ENCODE assay signal across 19 cellular contexts in the genomic region with DNA sequence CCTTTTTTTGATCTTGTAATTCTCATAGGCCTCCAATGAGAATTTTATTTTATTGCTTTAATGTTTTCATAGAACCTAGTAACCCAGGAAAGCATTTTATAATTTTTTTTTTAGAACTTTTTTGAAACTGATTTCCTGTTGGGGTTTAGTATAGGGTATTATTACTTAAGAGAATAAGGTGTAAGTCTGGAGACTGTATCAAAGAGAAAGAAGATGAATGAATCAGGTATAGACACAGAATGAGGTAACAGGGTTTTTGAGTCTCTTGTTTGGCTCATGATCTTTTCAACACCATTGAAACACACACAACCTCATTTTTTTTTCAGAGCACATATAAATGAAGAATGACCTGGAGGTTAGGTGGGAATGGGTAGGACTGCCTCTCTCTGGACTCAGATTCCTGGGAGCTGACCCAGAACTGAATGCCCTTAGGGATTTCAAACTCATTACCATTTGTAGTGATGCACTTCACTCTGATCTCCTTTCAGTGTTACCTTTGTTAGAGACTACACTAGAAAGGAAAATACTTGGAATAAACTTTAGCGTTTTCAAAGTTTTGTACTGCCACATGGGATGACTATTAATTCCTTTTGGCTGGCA. TPM values are rescaled to one million over a fixed set of nuclear protein-coding genes. Genes with fewer than 3 reads are reported as not detected.
DNase-seq lines count a peak whose midpoint lies in the region; ATAC-seq, FAIRE-seq and TF ChIP-seq lines count a peak whose summit lies in the region.
"Had no signal": no experiment of that assay in that cellular context is flagged by ENCODE, and none has a peak within 500 bp of the region (broad histone marks: within the 10 kb centered on the region; RNA-seq: fewer than 3 reads in every experiment).

No MANE protein-coding gene starts in this region.

- H3K4me3 ChIP-seq in kidney (ENCODE audit: low read length in 2 of 2): no peak overlapping the region
- H3K4me3 ChIP-seq in coronary artery: no peak overlapping the region
- H3K4me3 ChIP-seq: gastroesophageal sphincter, left lung, vagina had no signal

- H3K4me1 ChIP-seq in kidney (ENCODE audit: control insufficient read depth in 1 of 2, insufficient read depth in 1 of 2, low read depth in 1 of 2, low read length in 2 of 2): peaks cover 0 to 2% of the 10 kb centered on the region in 2 donors
- H3K4me1 ChIP-seq: gastroesophageal sphincter, left lung, vagina had no signal

- no peak for TF ChIP-seq CTCF in kidney (IDR thresholded peaks at IDR 0.05; ENCODE audit: borderline replicate concordance, extremely low read depth, insufficient read depth)
- TF ChIP-seq CTCF in coronary artery (IDR thresholded peaks at IDR 0.05): no peak

- POLR2A ChIA-PET in activated CD4-positive, alpha-beta T cell treated with anti-CD3 and anti-CD28 coated beads for 36 hours (lab: Charles Lee): no interaction called here
- POLR2A ChIA-PET in T-cell (lab: Charles Lee): interaction anchor here in 1 of 2 donors (0.6 kb wide), 1 partner anchor 14 kb away, joined by 4 read pairs; no protein-coding TSS in a partner anchor

- intact Hi-C loops in activated CD4-positive, alpha-beta T cell treated with anti-CD3 and anti-CD28 coated beads for 36 hours (cut with DNase I, micrococcal nuclease): no loop called here
- intact Hi-C loops in activated CD4-positive, alpha-beta T cell treated with anti-CD3 and anti-CD28 coated beads, Interleukin-2, amount 10 ng/mL, durations not matched to agents 24 days and 14 days (cut with micrococcal nuclease): no loop called here
- intact Hi-C loops in kidney (cut with DNase I): no loop called here

- no peaks in the 10 kb centered on the region for H3K9me3 ChIP-seq in kidney (ENCODE audit: control insufficient read depth in 1 of 2, low read length in 2 of 2)
- H3K9me3 ChIP-seq: gastroesophageal sphincter, left lung, vagina had no signal

- CTCF ChIA-PET in activated CD4-positive, alpha-beta T cell treated with anti-CD3 and anti-CD28 coated beads for 36 hours (lab: Charles Lee): no interaction called here
- CTCF ChIA-PET in T-cell (lab: Charles Lee): interaction anchor here in 1 of 2 donors (0.7 kb wide), 1 partner anchor 48 kb away, joined by 3 read pairs; no protein-coding TSS in a partner anchor

- H3K27ac ChIP-seq in kidney (ENCODE audit: low read depth in 2 of 2, low read length in 2 of 2) (peak overlapping the region; percentile 14 to 23), coronary artery (no peak overlapping the region)
- H3K27ac ChIP-seq: brain microvascular endothelial cell, gastroesophageal sphincter, left lung, vagina had no signal

- H3K4me1 Mint-ChIP-seq in activated CD4-positive, alpha-beta T cell treated with anti-CD3 and anti-CD28 coated beads for 36 hours: peaks cover 58% of the 10 kb centered on the region
- H3K4me1 Mint-ChIP-seq in activated CD4-positive, alpha-beta T cell treated with anti-CD3 and anti-CD28 coated beads, Interleukin-2, amount 10 ng/mL, durations not matched to agents 24 days and 14 days: peaks cover 30% of the 10 kb centered on the region
- H3K4me1 Mint-ChIP-seq in T-cell: peaks cover 62 to 71% (median 62%) of the 10 kb centered on the region in 3 donors

- H3K9me3 Mint-ChIP-seq in activated CD4-positive, alpha-beta T cell treated with anti-CD3 and anti-CD28 coated beads for 36 hours (ENCODE audit: low read depth): no peaks in the 10 kb centered on the region
- no peaks in the 10 kb centered on the region for H3K9me3 Mint-ChIP-seq in activated CD4-positive, alpha-beta T cell treated with anti-CD3 and anti-CD28 coated beads, Interleukin-2, amount 10 ng/mL, durations not matched to agents 24 days and 14 days
- no peaks in the 10 kb centered on the region for H3K9me3 Mint-ChIP-seq in T-cell
- H3K9me3 Mint-ChIP-seq: activated naive CD8-positive, alpha-beta T cell treated with anti-CD3 and anti-CD28 coated beads, Interleukin-2, amount 50 U/mL, for 24 hours had no signal

- FAIRE-seq in kidney (lab: Jason Lieb, UNC): no peak

- no peaks in the 10 kb centered on the region for H3K27me3 Mint-ChIP-seq in activated CD4-positive, alpha-beta T cell treated with anti-CD3 and anti-CD28 coated beads for 36 hours
- no peaks in the 10 kb centered on the region for H3K27me3 Mint-ChIP-seq in activated CD4-positive, alpha-beta T cell treated with anti-CD3 and anti-CD28 coated beads, Interleukin-2, amount 10 ng/mL, durations not matched to agents 24 days and 14 days
- H3K27me3 Mint-ChIP-seq in T-cell: no peaks in the 10 kb centered on the region
- H3K27me3 Mint-ChIP-seq: activated naive CD8-positive, alpha-beta T cell treated with anti-CD3 and anti-CD28 coated beads, Interleukin-2, amount 50 U/mL, for 24 hours had no signal

- no peaks in the 10 kb centered on the region for H3K36me3 ChIP-seq in kidney (ENCODE audit: control insufficient read depth in 1 of 2, insufficient read depth in 2 of 2, low read length in 2 of 2)
- H3K36me3 ChIP-seq: brain microvascular endothelial cell, gastroesophageal sphincter, left lung, vagina had no signal

- H3K36me3 Mint-ChIP-seq in activated CD4-positive, alpha-beta T cell treated with anti-CD3 and anti-CD28 coated beads for 36 hours (ENCODE audit: low read depth): peaks cover 9% of the 10 kb centered on the region
- peaks cover 9% of the 10 kb centered on the region for H3K36me3 Mint-ChIP-seq in activated CD4-positive, alpha-beta T cell treated with anti-CD3 and anti-CD28 coated beads, Interleukin-2, amount 10 ng/mL, durations not matched to agents 24 days and 14 days (ENCODE audit: low read depth)
- H3K36me3 Mint-ChIP-seq in T-cell: peaks cover 2% of the 10 kb centered on the region

- H3K27ac Mint-ChIP-seq in activated CD4-positive, alpha-beta T cell treated with anti-CD3 and anti-CD28 coated beads for 36 hours: peak overlapping the region; percentile 37
- no peak overlapping the region for H3K27ac Mint-ChIP-seq in activated CD4-positive, alpha-beta T cell treated with anti-CD3 and anti-CD28 coated beads, Interleukin-2, amount 10 ng/mL, durations not matched to agents 24 days and 14 days
- H3K27ac Mint-ChIP-seq in T-cell: peak overlapping the region in 1 of 2 donors; percentile 59
- H3K27ac Mint-ChIP-seq: activated naive CD8-positive, alpha-beta T cell treated with anti-CD3 and anti-CD28 coated beads, Interleukin-2, amount 50 U/mL, for 24 hours had no signal

- no peak overlapping the region for H3K9ac ChIP-seq in kidney (ENCODE audit: low read length in 2 of 2)

- DNase-seq in activated CD4-positive, alpha-beta T cell treated with anti-CD3 and anti-CD28 coated beads for 36 hours: no peak
- no peak for DNase-seq in activated CD4-positive, alpha-beta T cell treated with anti-CD3 and anti-CD28 coated beads, Interleukin-2, amount 10 ng/mL, durations not matched to agents 24 days and 14 days
- DNase-seq in ELF-1 (ENCODE audit: low read depth, low spot score) (peak; percentile 58), T-cell (no peak), kidney (no peak), coronary artery (ENCODE audit: low spot score) (no peak)
- DNase-seq in stimulated activated CD4-positive, alpha-beta T cell treated with anti-CD3 and anti-CD28 coated beads, Interleukin-4, amount 100 ng/mL, for 24 hours: no peak
- DNase-seq: activated CD4-positive, alpha-beta T cell treated with anti-CD3 and anti-CD28 coated beads, Interleukin-2, amount 50 U/mL, for 1 hour; activated naive CD8-positive, alpha-beta T cell treated with anti-CD3 and anti-CD28 coated beads, Interleukin-2, amount 50 U/mL, for 24 hours; brain microvascular endothelial cell; dermis blood vessel endothelial cell; left lung; NCI-H1694 treated with DMSO at 0.1 percent for 48 hours; stimulated activated CD4-positive, alpha-beta T cell treated with anti-CD3 and anti-CD28 coated beads, Interleukin-4, amount 100 ng/mL, for 4 hours; substantia nigra had no signal

- no peak overlapping the region for H3K4me3 Mint-ChIP-seq in activated CD4-positive, alpha-beta T cell treated with anti-CD3 and anti-CD28 coated beads for 36 hours
- H3K4me3 Mint-ChIP-seq in activated CD4-positive, alpha-beta T cell treated with anti-CD3 and anti-CD28 coated beads, Interleukin-2, amount 10 ng/mL, durations not matched to agents 24 days and 14 days: no peak overlapping the region
- H3K4me3 Mint-ChIP-seq in T-cell: peak overlapping the region in 1 of 3 donors; percentile 8
- H3K4me3 Mint-ChIP-seq: activated naive CD8-positive, alpha-beta T cell treated with anti-CD3 and anti-CD28 coated beads, Interleukin-2, amount 50 U/mL, for 24 hours had no signal

- ATAC-seq in activated CD4-positive, alpha-beta T cell treated with anti-CD3 and anti-CD28 coated beads for 36 hours: peak; percentile 34
- ATAC-seq in T-cell (replicated peaks in 1 of 4) (peak in 3 of 4 experiments; percentile 40 to 96 (median 57)), GM18867 (IDR thresholded peaks at IDR 0.05; ENCODE audit: unreplicated experiment) (no peak)
- ATAC-seq: activated naive CD8-positive, alpha-beta T cell treated with anti-CD3 and anti-CD28 coated beads, Interleukin-2, amount 50 U/mL, for 24 hours; esophagus mucosa; gastroesophageal sphincter; left lung had no signal

RNA-seq across cellular contexts. Expression of gene EPB41, which starts 51.0 kb away (rescaled TPM):
- 100 to 1,000 TPM in 1 of 2 experiments, 10 to 100 TPM in 1; 75.5 to 130 TPM for total RNA-seq in activated CD4-positive, alpha-beta T cell treated with anti-CD3 and anti-CD28 coated beads for 36 hours
- 79.1 and 79.7 TPM in 2 replicates for total RNA-seq in activated CD4-positive, alpha-beta T cell treated with anti-CD3 and anti-CD28 coated beads, Interleukin-2, amount 10 ng/mL, durations not matched to agents 24 days and 14 days
- total RNA-seq in T-cell: 100 to 1,000 TPM; 199 to 257 (median 241) TPM
- 38.8 TPM for total RNA-seq in kidney
- 9.9 TPM for polyA plus RNA-seq in kidney (ENCODE audit: insufficient read depth, low read depth, low replicate concordance)

Comparison
In these comparisons a context has a peak if more than half of its experiments do, and no peak if none do; other contexts are left out.
1. H3K27ac ChIP-seq: peak in kidney (2 of 2); none in coronary artery (0 of 2).